In the genomic region with DNA sequence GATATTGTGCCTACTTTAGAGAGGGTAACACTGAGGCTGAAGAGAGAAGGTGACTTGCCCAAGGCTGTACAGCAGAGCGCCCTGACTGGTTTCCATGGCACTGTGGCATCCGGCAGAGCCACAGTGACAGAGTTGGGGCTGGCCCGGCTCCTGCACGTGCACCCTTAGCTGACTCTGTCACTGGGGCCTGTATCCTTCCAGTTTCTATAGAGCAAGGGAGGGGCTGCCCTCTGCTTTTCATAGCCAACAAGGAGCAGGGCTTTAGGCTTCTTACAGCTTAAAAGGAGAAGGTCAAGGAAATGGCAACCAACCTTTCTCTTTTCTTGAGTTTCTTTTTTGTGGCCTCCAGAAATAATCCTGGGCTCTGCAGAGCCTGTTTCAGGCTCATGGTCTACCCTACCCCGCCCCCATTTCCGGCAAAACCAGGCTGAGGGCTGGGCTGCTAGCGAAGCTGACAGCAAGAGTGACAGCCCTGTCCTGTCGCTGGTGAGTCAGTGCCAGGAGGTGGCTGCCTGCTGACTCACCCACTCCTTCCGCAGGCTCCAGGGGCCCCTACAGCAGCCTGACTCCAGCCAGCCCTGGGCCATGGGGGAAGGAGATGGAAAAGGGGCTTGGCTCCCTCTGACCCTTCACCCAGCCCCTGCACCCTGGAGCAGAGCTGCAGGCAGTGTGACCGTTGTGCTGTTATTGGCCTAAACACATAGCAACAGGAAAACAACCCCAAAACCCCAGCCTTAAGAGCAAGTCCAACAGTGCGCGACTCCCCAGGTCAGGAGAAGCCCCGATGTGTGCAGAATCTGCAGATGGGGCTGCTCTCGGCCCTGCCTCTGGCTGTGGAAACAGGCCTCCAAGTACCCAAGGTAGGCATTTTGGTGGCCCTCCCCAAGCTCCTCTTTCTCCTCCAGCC, we compare ENCODE assay signal across 8 cellular contexts. TPM values are rescaled to one million over a fixed set of nuclear protein-coding genes. Genes with fewer than 3 reads are reported as not detected.
A peak's percentile ranks its signal among the peaks of the same experiment; 100 is the strongest.
DNase-seq lines count a peak whose midpoint lies in the region; ATAC-seq, FAIRE-seq and TF ChIP-seq lines count a peak whose summit lies in the region.

No MANE protein-coding gene starts in this region.

- TF ChIP-seq RAD21 in HCT116 (IDR thresholded peaks at IDR 0.05; ENCODE audit: low read depth) (peak; percentile 25), HepG2 (CRISPR knock-in tag; IDR thresholded peaks at IDR 0.05) (no peak)

- DNase-seq in HCT116 (ENCODE audit: low read depth, low spot score) (peak; percentile 74), caudate nucleus (lab: John Stamatoyannopoulos, UW) (peak in 58 of 61 donors; percentile 36 to 94 (median 78)), HepG2 (ENCODE audit: low spot score) (peak; percentile 82), NCI-H748 (lab: John Stamatoyannopoulos, UW; ENCODE audit: unreplicated experiment) (no peak)
- peak; percentile 90 for DNase-seq in activated CD4-positive, CD25-positive, alpha-beta regulatory T cell treated with anti-CD3 and anti-CD28 coated beads, Interleukin-2, amount 50 U/mL, for 16 hours (ENCODE audit: low read depth, low spot score)
- peak; percentile 88 to 95 for DNase-seq in stimulated activated CD4-positive, alpha-beta T cell treated with anti-CD3 and anti-CD28 coated beads, Interleukin-4, amount 100 ng/mL, for 48 hours (ENCODE audit: low read depth in 2 of 2)

- no TSS peak for BruUV-seq in HCT116 (replicated peaks; lab: Mats Ljungman, UMichigan)
- BruUV-seq in HepG2 (replicated peaks; lab: Mats Ljungman, UMichigan): no TSS peak

- no peaks in the 10 kb centered on the region for H4K20me1 ChIP-seq in HCT116 (ENCODE audit: insufficient read depth)
- H4K20me1 ChIP-seq in Loucy (ENCODE audit: insufficient read depth, low read length, poor library complexity, severe bottlenecking): peaks cover 6% of the 10 kb centered on the region
- no peaks in the 10 kb centered on the region; the same call in 1 of the 2 replicates for H4K20me1 ChIP-seq in HepG2 (ENCODE audit: insufficient read depth, low read length)

- no peaks in the 10 kb centered on the region for H3K9me3 ChIP-seq in HCT116 (ENCODE audit: control insufficient read depth in 1 of 2, insufficient read depth in 1 of 2, low read depth in 1 of 2, low read length in 2 of 2)
- no peaks in the 10 kb centered on the region for H3K9me3 ChIP-seq in Loucy (ENCODE audit: insufficient read depth, low read depth, low read length)
- H3K9me3 ChIP-seq in HepG2 (ENCODE audit: low read length): no peaks in the 10 kb centered on the region

- in situ Hi-C loops in HepG2 (cut with HindIII; ENCODE audit: extremely low pct_ligation_motif_present, low pct_unique_long_range_greater_than_20kb): no loop called here

- TF ChIP-seq CTCF in GM12875 (IDR thresholded peaks at IDR 0.05; ENCODE audit: borderline replicate concordance, insufficient read depth, low read depth, low read length) (no peak), HCT116 (IDR thresholded peaks at IDR 0.05 in 2 of 3, conservative IDR thresholded peaks at IDR 0.05 in 1 of 3; ENCODE audit: borderline replicate concordance in 1 of 3, insufficient read depth in 1 of 3, low read depth in 2 of 3, low read length in 2 of 3) (no peak), Loucy (conservative IDR thresholded peaks at IDR 0.05; ENCODE audit: low read length) (no peak), HepG2 (CRISPR knock-in tag; IDR thresholded peaks at IDR 0.05) (peak; percentile 28; the same call in 1 of the 2 replicates)

- H3K27ac ChIP-seq in HCT116 (ENCODE audit: low read depth, low read length) (peak overlapping the region; percentile 62), caudate nucleus (ENCODE audit: low read depth, low read length) (peak overlapping the region; percentile 82), HepG2 (ENCODE audit: extremely low read length, insufficient read depth, low read length) (peak overlapping the region; percentile 73)

- H3K4me1 ChIP-seq in HCT116 (ENCODE audit: control insufficient read depth in 1 of 2, insufficient read depth in 2 of 2, low read length in 2 of 2) (peaks cover 38 to 54% of the 10 kb centered on the region in 2 experiments), Loucy (ENCODE audit: insufficient read depth, low read length, poor library complexity, severe bottlenecking) (peaks cover 46% of the 10 kb centered on the region), HepG2 (ENCODE audit: insufficient read depth, low read length) (peaks cover 57% of the 10 kb centered on the region)

- ATAC-seq in HCT116 (peak; percentile 98), HepG2 (peak; percentile 97)

- intact Hi-C loops in HCT116 (cut with micrococcal nuclease) (no loop called here), HepG2 (cut with micrococcal nuclease; ENCODE audit: unreplicated experiment) (loop anchor here (2.0 kb wide), 1 partner anchor 29 kb away; the partner anchor contains the start of gene SLC6A6)

- peak overlapping the region; percentile 33 for H3K4me3 ChIP-seq in GM12875 (ENCODE audit: low read depth, low read length)
- H3K4me3 ChIP-seq in HCT116 (replicated peaks in 1 of 2; ENCODE audit: low read depth in 1 of 2, low read length in 2 of 2): peak overlapping the region; percentile 12 to 48
- peak overlapping the region; percentile 61 for H3K4me3 ChIP-seq in Loucy (ENCODE audit: low read length, poor library complexity, severe bottlenecking)
- peak overlapping the region in 2 of 3 experiments; percentile 7 to 17; a peak in 2 of 6 replicates for H3K4me3 ChIP-seq in HepG2 (replicated peaks in 1 of 3; ENCODE audit: insufficient read depth in 1 of 3, low read depth in 2 of 3, low read length in 3 of 3)

- RAD21 ChIA-PET in HCT116 (lab: Charles Lee; ENCODE audit: low non-redundant PET in 1 of 2, low total read pairs in 2 of 2, uncharacterized antibody in 2 of 2, unreplicated experiment in 2 of 2): no interaction called here

- CTCF ChIA-PET in HCT116 (lab: Charles Lee) (interaction anchor here (0.9 to 1.1 kb wide), 3 partner anchors 9 to 27 kb away, joined by 3 read pairs; no protein-coding TSS in a partner anchor), HepG2 (lab: Yijun Ruan, JAX; ENCODE audit: low intra/inter-chr PET ratio, low total read pairs) (no interaction called here)

- TF ChIP-seq EP300 in HepG2 (IDR thresholded peaks at IDR 0.05; ENCODE audit: low read depth in 2 of 2, low read length in 2 of 2) (0 out of 4 replicates have a peak, but pooled peaks of 1 of the 2 experiments have one; percentile 51), HepG2 (CRISPR knock-in tag; IDR thresholded peaks at IDR 0.05; ENCODE audit: borderline replicate concordance) (no peak)

- H3K9ac ChIP-seq in HCT116 (ENCODE audit: low read length): peak overlapping the region; percentile 49
- H3K9ac ChIP-seq in Loucy (ENCODE audit: low read depth, low read length, poor library complexity, severe bottlenecking): peak overlapping the region; percentile 67
- peak overlapping the region; percentile 45 for H3K9ac ChIP-seq in HepG2 (ENCODE audit: insufficient read depth, low read depth, low read length)

- H3K9me2 ChIP-seq in HCT116 (ENCODE audit: insufficient read depth) (no peaks in the 10 kb centered on the region), Loucy (replicated peaks; ENCODE audit: low read depth, low read length) (no peaks in the 10 kb centered on the region)

- H3K4me2 ChIP-seq in HCT116 (ENCODE audit: low read length) (peak overlapping the region; percentile 88), Loucy (ENCODE audit: low read depth, low read length, poor library complexity, severe bottlenecking) (peak overlapping the region; percentile 88), HepG2 (ENCODE audit: low read depth, low read length) (peak overlapping the region; percentile 65)

- POLR2A ChIA-PET in HCT116 (lab: Charles Lee) (no interaction called here), HepG2 (lab: Yijun Ruan, JAX) (interaction anchor here (0.6 to 2.1 kb wide), 4 partner anchors 9 to 29 kb away, joined by 3 to 7 read pairs (median 5); partner anchors contain the start of gene SLC6A6)

- no peak overlapping the region for H2AFZ ChIP-seq in HCT116 (ENCODE audit: low read depth, low read length, poor library complexity, severe bottlenecking)
- H2AFZ ChIP-seq in Loucy (ENCODE audit: low read length): no peak overlapping the region
- H2AFZ ChIP-seq in HepG2 (ENCODE audit: low read length): no peak overlapping the region

- WGBS in HepG2 (ENCODE audit: low lambda C conversion rate): 7% methylated on average over 6 of the region's 14 CpGs

- FAIRE-seq in HepG2 (lab: Jason Lieb, UNC): peak; percentile 72

- H3K79me2 ChIP-seq in HCT116 (ENCODE audit: insufficient read depth, low read length) (peaks cover 71% of the 10 kb centered on the region), Loucy (ENCODE audit: insufficient read depth, low read length) (peaks cover 60% of the 10 kb centered on the region; the same call in 1 of the 2 replicates), HepG2 (ENCODE audit: insufficient read depth, low read length) (peaks cover 7% of the 10 kb centered on the region)

- H3K27me3 ChIP-seq in HCT116 (ENCODE audit: insufficient read depth, low read length) (no peaks in the 10 kb centered on the region), Loucy (ENCODE audit: insufficient read depth, low read length, poor library complexity, severe bottlenecking) (no peaks in the 10 kb centered on the region), HepG2 (ENCODE audit: control insufficient read depth in 1 of 2, insufficient read depth in 2 of 2, low read length in 2 of 2) (no peaks in the 10 kb centered on the region)

- TF ChIP-seq POLR2A in HCT116 (IDR thresholded peaks at IDR 0.05; ENCODE audit: borderline replicate concordance, extremely low read depth, insufficient read depth, insufficient read length) (no peak), HepG2 (IDR thresholded peaks at IDR 0.05; ENCODE audit: insufficient read depth in 1 of 2, low read depth in 2 of 2, low read length in 2 of 2) (no peak)

- peaks cover 12% of the 10 kb centered on the region; the same call in 1 of the 2 replicates for H3F3A ChIP-seq in Loucy (ENCODE audit: low read depth)

- H3K36me3 ChIP-seq in HCT116 (ENCODE audit: control insufficient read depth in 1 of 2, insufficient read depth in 2 of 2, low read length in 2 of 2): no peaks in the 10 kb centered on the region
- H3K36me3 ChIP-seq in Loucy (ENCODE audit: insufficient read depth, low read length): no peaks in the 10 kb centered on the region
- peaks cover 1 to 3% of the 10 kb centered on the region in 2 experiments; a peak in 3 of 5 replicates for H3K36me3 ChIP-seq in HepG2 (replicated peaks in 1 of 2; ENCODE audit: control insufficient read depth in 1 of 2, insufficient read depth in 2 of 2, low read length in 2 of 2)

RNA-seq across cellular contexts. Expression of gene SLC6A6, which starts 29.8 kb away (rescaled TPM):
- total RNA-seq in HCT116 (2021; ENCODE audit: unreplicated experiment) (36.3 TPM), HepG2 (2016; rRNA removed; fragmentation: Illumina TruSeq; extraction: Trizol) (10.7 and 20.7 TPM in 2 replicates)
- 23.0 and 33.5 TPM in 2 replicates for polyA plus RNA-seq in HCT116 (2012)
- total RNA-seq in HepG2 (2016; cell fraction: cytosol; rRNA removed; fragmentation: Illumina TruSeq; extraction: Trizol; ENCODE audit: low read depth): 8.8 and 11.0 TPM in 2 replicates
- 8.8 and 20.3 TPM in 2 replicates for total RNA-seq in HepG2 (2016; cell fraction: insoluble cytoplasmic fraction; rRNA removed; fragmentation: Illumina TruSeq; extraction: Trizol)
- 5.1 and 5.2 TPM in 2 replicates for total RNA-seq in HepG2 (2016; cell fraction: membrane; rRNA removed; fragmentation: Illumina TruSeq; extraction: Trizol)
- 25.9 and 32.4 TPM in 2 replicates for total RNA-seq in HepG2 (2016; cell fraction: nucleus; rRNA removed; fragmentation: Illumina TruSeq; extraction: Trizol)
- 14.1 and 15.4 TPM in 2 replicates for polyA plus RNA-seq in HepG2 (2011; rRNA removed)
- 8.6 and 9.7 TPM in 2 replicates for polyA plus RNA-seq in HepG2 (2011; cell fraction: cytosol; rRNA removed)
- 33.2 and 41.8 TPM in 2 replicates for polyA plus RNA-seq in HepG2 (2011; cell fraction: nucleus; rRNA removed)
- 10.9 and 13.7 TPM in 2 replicates for polyA plus RNA-seq in HepG2 (2012)
- 0.76 and 1.2 TPM in 2 replicates for polyA plus RNA-seq in HepG2 (2016; cell fraction: cytosol; fragmentation: Illumina TruSeq; extraction: Trizol; ENCODE audit: low read depth)
- 5.9 and 6.8 TPM in 2 replicates for polyA plus RNA-seq in HepG2 (2016; cell fraction: insoluble cytoplasmic fraction; fragmentation: Illumina TruSeq; extraction: Trizol; ENCODE audit: low read depth)
- polyA plus RNA-seq in HepG2 (2016; cell fraction: membrane; fragmentation: Illumina TruSeq; extraction: Trizol; ENCODE audit: low read depth): 1.5 and 1.7 TPM in 2 replicates
- polyA plus RNA-seq in HepG2 (2016; cell fraction: nucleus; fragmentation: Illumina TruSeq; extraction: Trizol; ENCODE audit: insufficient read depth, low read depth): 35.4 and 36.8 TPM in 2 replicates
- polyA minus RNA-seq in HepG2 (2011; rRNA and poly(A)+ RNA removed; ENCODE audit: low replicate concordance): 52.1 and 83.7 TPM in 2 replicates
- 14.3 and 18.8 TPM in 2 replicates for polyA minus RNA-seq in HepG2 (2011; cell fraction: cytosol; rRNA and poly(A)+ RNA removed)
- polyA minus RNA-seq in HepG2 (2011; cell fraction: nucleus; rRNA and poly(A)+ RNA removed): 28.2 and 33.0 TPM in 2 replicates
